2 cellular contexts compared by ENCODE assay signal in the genomic region with DNA sequence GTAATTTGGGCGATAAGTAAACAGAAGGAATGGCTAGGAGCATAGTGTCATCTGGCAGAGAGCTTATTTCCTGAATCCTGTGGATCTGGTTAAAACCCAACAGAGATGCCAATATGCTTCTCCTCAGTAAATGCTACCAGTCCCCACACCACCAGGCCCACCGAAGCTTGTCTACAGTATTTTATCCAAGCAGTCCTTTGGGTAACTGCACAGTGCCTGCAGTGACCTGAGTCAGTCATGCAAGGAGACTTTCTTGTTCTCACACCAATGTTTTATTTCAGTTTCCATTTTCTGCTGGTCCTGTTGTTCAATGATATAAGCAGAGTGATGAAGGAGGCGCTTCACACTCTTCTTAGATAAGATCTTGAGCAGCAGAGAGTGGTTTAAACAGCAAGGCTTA.
TF ChIP-seq lines count a peak whose summit lies in the region.

No MANE protein-coding gene starts in this region.

TF ChIP-seq in IMR-90, 13 proteins besides CTCF, POLR2A, EP300 and RAD21:
- TF ChIP-seq MAZ (IDR thresholded peaks at IDR 0.05; ENCODE audit: borderline replicate concordance, low read depth, low read length): no peak
- no peak for TF ChIP-seq RFX5 (IDR thresholded peaks at IDR 0.05; ENCODE audit: low read depth, low read length)
- TF ChIP-seq NFE2L2 (IDR thresholded peaks at IDR 0.05; ENCODE audit: low read depth, low read length): no peak
- no peak for TF ChIP-seq MXI1 (IDR thresholded peaks at IDR 0.05; ENCODE audit: borderline replicate concordance, low read depth, low read length)

TF ChIP-seq in GM23338, 12 proteins besides CTCF, POLR2A, EP300 and RAD21:
- TF ChIP-seq ZNF114 (CRISPR knock-in tag; IDR thresholded peaks at IDR 0.05) (no peak), STAT1 (IDR thresholded peaks at IDR 0.05; ENCODE audit: unreplicated experiment) (no peak), EZH2 (IDR thresholded peaks at IDR 0.05; ENCODE audit: low read depth, unreplicated experiment) (no peak), JUNB (IDR thresholded peaks at IDR 0.05; ENCODE audit: unreplicated experiment) (no peak), CREB1 (CRISPR knock-in tag; IDR thresholded peaks at IDR 0.05; ENCODE audit: low read depth) (no peak), EZH2phosphoT487 (IDR thresholded peaks at IDR 0.05; ENCODE audit: unreplicated experiment) (no peak), ZNF331 (CRISPR knock-in tag; IDR thresholded peaks at IDR 0.05; ENCODE audit: low read depth) (no peak), NANOG (IDR thresholded peaks at IDR 0.05; ENCODE audit: borderline replicate concordance) (no peak), POLR2AphosphoS5 (IDR thresholded peaks at IDR 0.05; ENCODE audit: low read depth) (no peak)
- TF ChIP-seq, protein P1, sequence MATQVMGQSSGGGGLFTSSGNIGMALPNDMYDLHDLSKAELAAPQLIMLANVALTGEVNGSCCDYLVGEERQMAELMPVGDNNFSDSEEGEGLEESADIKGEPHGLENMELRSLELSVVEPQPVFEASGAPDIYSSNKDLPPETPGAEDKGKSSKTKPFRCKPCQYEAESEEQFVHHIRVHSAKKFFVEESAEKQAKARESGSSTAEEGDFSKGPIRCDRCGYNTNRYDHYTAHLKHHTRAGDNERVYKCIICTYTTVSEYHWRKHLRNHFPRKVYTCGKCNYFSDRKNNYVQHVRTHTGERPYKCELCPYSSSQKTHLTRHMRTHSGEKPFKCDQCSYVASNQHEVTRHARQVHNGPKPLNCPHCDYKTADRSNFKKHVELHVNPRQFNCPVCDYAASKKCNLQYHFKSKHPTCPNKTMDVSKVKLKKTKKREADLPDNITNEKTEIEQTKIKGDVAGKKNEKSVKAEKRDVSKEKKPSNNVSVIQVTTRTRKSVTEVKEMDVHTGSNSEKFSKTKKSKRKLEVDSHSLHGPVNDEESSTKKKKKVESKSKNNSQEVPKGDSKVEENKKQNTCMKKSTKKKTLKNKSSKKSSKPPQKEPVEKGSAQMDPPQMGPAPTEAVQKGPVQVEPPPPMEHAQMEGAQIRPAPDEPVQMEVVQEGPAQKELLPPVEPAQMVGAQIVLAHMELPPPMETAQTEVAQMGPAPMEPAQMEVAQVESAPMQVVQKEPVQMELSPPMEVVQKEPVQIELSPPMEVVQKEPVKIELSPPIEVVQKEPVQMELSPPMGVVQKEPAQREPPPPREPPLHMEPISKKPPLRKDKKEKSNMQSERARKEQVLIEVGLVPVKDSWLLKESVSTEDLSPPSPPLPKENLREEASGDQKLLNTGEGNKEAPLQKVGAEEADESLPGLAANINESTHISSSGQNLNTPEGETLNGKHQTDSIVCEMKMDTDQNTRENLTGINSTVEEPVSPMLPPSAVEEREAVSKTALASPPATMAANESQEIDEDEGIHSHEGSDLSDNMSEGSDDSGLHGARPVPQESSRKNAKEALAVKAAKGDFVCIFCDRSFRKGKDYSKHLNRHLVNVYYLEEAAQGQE (IDR thresholded peaks at IDR 0.05; ENCODE audit: unreplicated experiment): no peak
- TF ChIP-seq, protein P2, sequence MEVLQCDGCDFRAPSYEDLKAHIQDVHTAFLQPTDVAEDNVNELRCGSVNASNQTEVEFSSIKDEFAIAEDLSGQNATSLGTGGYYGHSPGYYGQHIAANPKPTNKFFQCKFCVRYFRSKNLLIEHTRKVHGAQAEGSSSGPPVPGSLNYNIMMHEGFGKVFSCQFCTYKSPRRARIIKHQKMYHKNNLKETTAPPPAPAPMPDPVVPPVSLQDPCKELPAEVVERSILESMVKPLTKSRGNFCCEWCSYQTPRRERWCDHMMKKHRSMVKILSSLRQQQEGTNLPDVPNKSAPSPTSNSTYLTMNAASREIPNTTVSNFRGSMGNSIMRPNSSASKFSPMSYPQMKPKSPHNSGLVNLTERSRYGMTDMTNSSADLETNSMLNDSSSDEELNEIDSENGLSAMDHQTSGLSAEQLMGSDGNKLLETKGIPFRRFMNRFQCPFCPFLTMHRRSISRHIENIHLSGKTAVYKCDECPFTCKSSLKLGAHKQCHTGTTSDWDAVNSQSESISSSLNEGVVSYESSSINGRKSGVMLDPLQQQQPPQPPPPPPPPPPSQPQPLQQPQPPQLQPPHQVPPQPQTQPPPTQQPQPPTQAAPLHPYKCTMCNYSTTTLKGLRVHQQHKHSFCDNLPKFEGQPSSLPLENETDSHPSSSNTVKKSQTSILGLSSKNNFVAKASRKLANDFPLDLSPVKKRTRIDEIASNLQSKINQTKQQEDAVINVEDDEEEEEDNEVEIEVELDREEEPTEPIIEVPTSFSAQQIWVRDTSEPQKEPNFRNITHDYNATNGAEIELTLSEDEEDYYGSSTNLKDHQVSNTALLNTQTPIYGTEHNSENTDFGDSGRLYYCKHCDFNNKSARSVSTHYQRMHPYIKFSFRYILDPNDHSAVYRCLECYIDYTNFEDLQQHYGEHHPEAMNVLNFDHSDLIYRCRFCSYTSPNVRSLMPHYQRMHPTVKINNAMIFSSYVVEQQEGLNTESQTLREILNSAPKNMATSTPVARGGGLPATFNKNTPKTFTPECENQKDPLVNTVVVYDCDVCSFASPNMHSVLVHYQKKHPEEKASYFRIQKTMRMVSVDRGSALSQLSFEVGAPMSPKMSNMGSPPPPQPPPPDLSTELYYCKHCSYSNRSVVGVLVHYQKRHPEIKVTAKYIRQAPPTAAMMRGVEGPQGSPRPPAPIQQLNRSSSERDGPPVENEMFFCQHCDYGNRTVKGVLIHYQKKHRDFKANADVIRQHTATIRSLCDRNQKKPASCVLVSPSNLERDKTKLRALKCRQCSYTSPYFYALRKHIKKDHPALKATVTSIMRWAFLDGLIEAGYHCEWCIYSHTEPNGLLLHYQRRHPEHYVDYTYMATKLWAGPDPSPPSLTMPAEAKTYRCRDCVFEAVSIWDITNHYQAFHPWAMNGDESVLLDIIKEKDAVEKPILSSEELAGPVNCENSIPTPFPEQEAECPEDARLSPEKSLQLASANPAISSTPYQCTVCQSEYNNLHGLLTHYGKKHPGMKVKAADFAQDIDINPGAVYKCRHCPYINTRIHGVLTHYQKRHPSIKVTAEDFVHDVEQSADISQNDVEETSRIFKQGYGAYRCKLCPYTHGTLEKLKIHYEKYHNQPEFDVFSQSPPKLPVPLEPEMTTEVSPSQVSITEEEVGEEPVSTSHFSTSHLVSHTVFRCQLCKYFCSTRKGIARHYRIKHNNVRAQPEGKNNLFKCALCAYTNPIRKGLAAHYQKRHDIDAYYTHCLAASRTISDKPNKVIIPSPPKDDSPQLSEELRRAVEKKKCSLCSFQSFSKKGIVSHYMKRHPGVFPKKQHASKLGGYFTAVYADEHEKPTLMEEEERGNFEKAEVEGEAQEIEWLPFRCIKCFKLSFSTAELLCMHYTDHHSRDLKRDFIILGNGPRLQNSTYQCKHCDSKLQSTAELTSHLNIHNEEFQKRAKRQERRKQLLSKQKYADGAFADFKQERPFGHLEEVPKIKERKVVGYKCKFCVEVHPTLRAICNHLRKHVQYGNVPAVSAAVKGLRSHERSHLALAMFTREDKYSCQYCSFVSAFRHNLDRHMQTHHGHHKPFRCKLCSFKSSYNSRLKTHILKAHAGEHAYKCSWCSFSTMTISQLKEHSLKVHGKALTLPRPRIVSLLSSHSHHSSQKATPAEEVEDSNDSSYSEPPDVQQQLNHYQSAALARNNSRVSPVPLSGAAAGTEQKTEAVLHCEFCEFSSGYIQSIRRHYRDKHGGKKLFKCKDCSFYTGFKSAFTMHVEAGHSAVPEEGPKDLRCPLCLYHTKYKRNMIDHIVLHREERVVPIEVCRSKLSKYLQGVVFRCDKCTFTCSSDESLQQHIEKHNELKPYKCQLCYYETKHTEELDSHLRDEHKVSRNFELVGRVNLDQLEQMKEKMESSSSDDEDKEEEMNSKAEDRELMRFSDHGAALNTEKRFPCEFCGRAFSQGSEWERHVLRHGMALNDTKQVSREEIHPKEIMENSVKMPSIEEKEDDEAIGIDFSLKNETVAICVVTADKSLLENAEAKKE (CRISPR knock-in tag; IDR thresholded peaks at IDR 0.05): no peak
- TF ChIP-seq, protein P3, sequence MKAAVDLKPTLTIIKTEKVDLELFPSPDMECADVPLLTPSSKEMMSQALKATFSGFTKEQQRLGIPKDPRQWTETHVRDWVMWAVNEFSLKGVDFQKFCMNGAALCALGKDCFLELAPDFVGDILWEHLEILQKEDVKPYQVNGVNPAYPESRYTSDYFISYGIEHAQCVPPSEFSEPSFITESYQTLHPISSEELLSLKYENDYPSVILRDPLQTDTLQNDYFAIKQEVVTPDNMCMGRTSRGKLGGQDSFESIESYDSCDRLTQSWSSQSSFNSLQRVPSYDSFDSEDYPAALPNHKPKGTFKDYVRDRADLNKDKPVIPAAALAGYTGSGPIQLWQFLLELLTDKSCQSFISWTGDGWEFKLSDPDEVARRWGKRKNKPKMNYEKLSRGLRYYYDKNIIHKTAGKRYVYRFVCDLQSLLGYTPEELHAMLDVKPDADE (IDR thresholded peaks at IDR 0.05): no peak
